19 cellular contexts compared by ENCODE assay signal in genomic region chr13:35140831-35141230, GRCh38.
"Had no signal": no experiment of that assay in that cellular context is flagged by ENCODE, and none has a peak within 500 bp of the region (broad histone marks: within the 10 kb centered on the region; RNA-seq: fewer than 3 reads in every experiment).

No MANE protein-coding gene starts in this region.

- H3K27me3 ChIP-seq: MG63 had no signal

- H3K4me3 ChIP-seq: MG63 had no signal

- H3K36me3 Mint-ChIP-seq: activated CD4-positive, alpha-beta memory T cell treated with anti-CD3 and anti-CD28 coated beads for 36 hours; activated naive CD4-positive, alpha-beta T cell treated with anti-CD3 and anti-CD28 coated beads, Interleukin-2, amount 10 ng/mL, durations not matched to agents 7 days and 5 days had no signal

- DNase-seq: activated CD4-positive, alpha-beta memory T cell treated with anti-CD3 and anti-CD28 coated beads for 36 hours; activated CD4-positive, alpha-beta T cell treated with anti-CD3 and anti-CD28 coated beads, Interleukin-2, amount 10 ng/mL, durations not matched to agents 7 days and 5 days; activated CD4-positive, CD25-positive, alpha-beta regulatory T cell; activated CD8-positive, alpha-beta memory T cell treated with anti-CD3 and anti-CD28 coated beads for 24 hours; activated gamma-delta T cell; activated naive CD4-positive, alpha-beta T cell treated with anti-CD3 and anti-CD28 coated beads, Interleukin-2, amount 10 ng/mL, durations not matched to agents 7 days and 5 days; activated naive CD8-positive, alpha-beta T cell treated with anti-CD3 and anti-CD28 coated beads for 36 hours; activated T-cell treated with anti-CD3 and anti-CD28 coated beads, Interleukin-2, amount 50 U/mL, for 48 hours; cerebellar nuclear complex; MG63; NCI-H1105; NCI-H1436; NCI-H187 treated with DMSO at 0.1 percent for 48 hours; NCI-H2081 treated with DMSO at 0.1 percent for 48 hours; NCI-H446; NCI-H524; PC-3 had no signal

- H3K9me3 Mint-ChIP-seq: activated CD4-positive, alpha-beta memory T cell treated with anti-CD3 and anti-CD28 coated beads for 36 hours; activated naive CD8-positive, alpha-beta T cell treated with anti-CD3 and anti-CD28 coated beads for 36 hours; activated T-helper 17 cell treated with anti-CD3 and anti-CD28 coated beads, Interleukin-2, amount 50 U/mL, for 72 hours; T-helper 1 cell treated with Interleukin-12 subunit alpha and Interleukin-12 subunit beta and Interleukin-4 antibody, amounts not matched to agents 30 μg/mL and 1 μg/mL, for 36 hours had no signal

- H3K27ac Mint-ChIP-seq: activated CD4-positive, alpha-beta memory T cell treated with anti-CD3 and anti-CD28 coated beads for 36 hours; activated CD4-positive, alpha-beta T cell treated with anti-CD3 and anti-CD28 coated beads, Interleukin-2, amount 10 ng/mL, durations not matched to agents 7 days and 5 days; activated naive CD4-positive, alpha-beta T cell treated with anti-CD3 and anti-CD28 coated beads, Interleukin-2, amount 10 ng/mL, durations not matched to agents 7 days and 5 days; activated naive CD8-positive, alpha-beta T cell treated with anti-CD3 and anti-CD28 coated beads for 36 hours; activated T-helper 17 cell treated with anti-CD3 and anti-CD28 coated beads, Interleukin-2, amount 50 U/mL, for 72 hours; T-helper 1 cell treated with Interleukin-12 subunit alpha and Interleukin-12 subunit beta and Interleukin-4 antibody, amounts not matched to agents 30 μg/mL and 1 μg/mL, for 36 hours had no signal

- H3K4me3 Mint-ChIP-seq: activated CD4-positive, alpha-beta memory T cell treated with anti-CD3 and anti-CD28 coated beads for 36 hours; activated CD4-positive, alpha-beta T cell treated with anti-CD3 and anti-CD28 coated beads, Interleukin-2, amount 10 ng/mL, durations not matched to agents 7 days and 5 days; activated naive CD4-positive, alpha-beta T cell treated with anti-CD3 and anti-CD28 coated beads, Interleukin-2, amount 10 ng/mL, durations not matched to agents 7 days and 5 days; activated naive CD8-positive, alpha-beta T cell treated with anti-CD3 and anti-CD28 coated beads for 36 hours; activated T-helper 17 cell treated with anti-CD3 and anti-CD28 coated beads, Interleukin-2, amount 50 U/mL, for 72 hours; T-helper 1 cell treated with Interleukin-12 subunit alpha and Interleukin-12 subunit beta and Interleukin-4 antibody, amounts not matched to agents 30 μg/mL and 1 μg/mL, for 36 hours had no signal

- H3K36me3 ChIP-seq: MG63 had no signal

- H3K27me3 Mint-ChIP-seq: activated CD4-positive, alpha-beta memory T cell treated with anti-CD3 and anti-CD28 coated beads for 36 hours; activated CD4-positive, alpha-beta T cell treated with anti-CD3 and anti-CD28 coated beads, Interleukin-2, amount 10 ng/mL, durations not matched to agents 7 days and 5 days; activated naive CD4-positive, alpha-beta T cell treated with anti-CD3 and anti-CD28 coated beads, Interleukin-2, amount 10 ng/mL, durations not matched to agents 7 days and 5 days; activated naive CD8-positive, alpha-beta T cell treated with anti-CD3 and anti-CD28 coated beads for 36 hours; activated T-helper 17 cell treated with anti-CD3 and anti-CD28 coated beads, Interleukin-2, amount 50 U/mL, for 72 hours had no signal

- ATAC-seq: activated T-helper 17 cell treated with anti-CD3 and anti-CD28 coated beads, Interleukin-2, amount 50 U/mL, for 72 hours; PC-3 had no signal

- H3K9me3 ChIP-seq: MG63 had no signal
